ENCODE assay signal across 17 cellular contexts in genomic region chr6:18138906-18139305, GRCh38.
"Had no signal": no experiment of that assay in that cellular context is flagged by ENCODE, and none has a peak within 500 bp of the region (broad histone marks: within the 10 kb centered on the region; RNA-seq: fewer than 3 reads in every experiment).

No MANE protein-coding gene starts in this region.

- H3K4me3 ChIP-seq: heart left ventricle, right atrium auricular region, sigmoid colon, skin epidermis, uterus had no signal

- H3K4me1 ChIP-seq: heart left ventricle, right atrium auricular region, sigmoid colon, uterus had no signal

- H3K4me3 Mint-ChIP-seq: naive thymus-derived CD4-positive, alpha-beta T cell; nephron progenitor cell; stimulated activated naive B cell treated with anti-CD40 and anti-IgM and Interleukin-4, amounts not matched to agents 10 μg/mL and 1 μg/mL and 100 μg/mL, for 72 hours had no signal

- H3K36me3 ChIP-seq: uterus had no signal

- H3K9me3 Mint-ChIP-seq: naive thymus-derived CD4-positive, alpha-beta T cell; nephron progenitor cell; stimulated activated naive B cell treated with anti-CD40 and anti-IgM and Interleukin-4, amounts not matched to agents 10 μg/mL and 1 μg/mL and 100 μg/mL, for 72 hours had no signal

- H3K27me3 Mint-ChIP-seq: naive thymus-derived CD4-positive, alpha-beta T cell; stimulated activated naive B cell treated with anti-CD40 and anti-IgM and Interleukin-4, amounts not matched to agents 10 μg/mL and 1 μg/mL and 100 μg/mL, for 72 hours had no signal

- H3K27ac ChIP-seq: heart left ventricle, neutrophil, right atrium auricular region, sigmoid colon, skin epidermis, uterus had no signal

- DNase-seq: effector memory CD4-positive, alpha-beta T cell; erythroblast; foreskin melanocyte; heart left ventricle; hippocampal formation; kidney glomerular epithelial cell; naive thymus-derived CD4-positive, alpha-beta T cell; nephron progenitor cell; sigmoid colon; stimulated activated CD4-positive, alpha-beta T cell treated with anti-CD3 and anti-CD28 coated beads, Interleukin-2, amount 100 ng/mL, for 24 hours; stimulated activated CD4-positive, alpha-beta T cell treated with anti-CD3 and anti-CD28 coated beads, Interleukin-4, amount 100 ng/mL, for 4 hours; stimulated activated naive B cell treated with anti-CD40 and anti-IgM and Interleukin-4, amounts not matched to agents 10 μg/mL and 1 μg/mL and 100 μg/mL, for 72 hours; uterus had no signal

- H3K27me3 ChIP-seq: heart left ventricle, neutrophil, right atrium auricular region, sigmoid colon, uterus had no signal

- ATAC-seq: heart left ventricle; naive thymus-derived CD4-positive, alpha-beta T cell; stimulated activated naive B cell treated with anti-CD40 and anti-IgM and Interleukin-4, amounts not matched to agents 10 μg/mL and 1 μg/mL and 100 μg/mL, for 72 hours had no signal

- H3K9me3 ChIP-seq: heart left ventricle, neutrophil, right atrium auricular region, sigmoid colon, uterus had no signal

- FAIRE-seq: islet of Langerhans had no signal

- H3K27ac Mint-ChIP-seq: naive thymus-derived CD4-positive, alpha-beta T cell; nephron progenitor cell; stimulated activated naive B cell treated with anti-CD40 and anti-IgM and Interleukin-4, amounts not matched to agents 10 μg/mL and 1 μg/mL and 100 μg/mL, for 72 hours had no signal
